ENCODE assay signal across 21 cellular contexts in the genomic region with DNA sequence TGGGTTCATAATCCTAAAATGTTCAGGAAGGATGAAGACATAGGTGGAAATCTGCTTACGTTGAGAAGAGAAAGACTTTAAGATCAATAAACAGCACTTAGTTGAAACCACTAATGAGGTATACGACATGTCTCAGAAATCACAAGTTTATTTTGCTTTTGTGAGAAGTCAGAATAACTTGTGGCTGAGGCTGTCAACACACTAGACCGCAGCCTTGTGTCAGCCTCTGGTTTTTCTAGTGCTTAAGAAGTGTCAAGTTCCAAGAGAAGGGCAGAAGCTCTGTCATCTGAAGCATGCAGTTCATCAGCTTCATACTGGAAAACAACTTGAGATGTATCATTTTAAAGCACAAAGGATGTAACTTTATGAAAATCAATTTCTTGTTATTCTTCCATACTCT.
DNase-seq lines count a peak whose midpoint lies in the region; ATAC-seq, FAIRE-seq and TF ChIP-seq lines count a peak whose summit lies in the region.
"Had no signal": no experiment of that assay in that cellular context is flagged by ENCODE, and none has a peak within 500 bp of the region (broad histone marks: within the 10 kb centered on the region; RNA-seq: fewer than 3 reads in every experiment).

No MANE protein-coding gene starts in this region.

- TF ChIP-seq RAD21 in A549 (conservative IDR thresholded peaks at IDR 0.05 in 1 of 2, IDR thresholded peaks at IDR 0.05 in 1 of 2) = no peak

- H3K79me2 ChIP-seq in astrocyte (ENCODE audit: insufficient read depth, low read length) = no peaks in the 10 kb centered on the region

- TF ChIP-seq POLR2A in A549 (IDR thresholded peaks at IDR 0.05; ENCODE audit: low read length) = no peak

- H4K20me1 ChIP-seq in astrocyte (ENCODE audit: insufficient read depth, low read length) = no peaks in the 10 kb centered on the region

- no peak for TF ChIP-seq EP300 in A549 (IDR thresholded peaks at IDR 0.05)

- peaks cover 3% of the 10 kb centered on the region for H3K36me3 Mint-ChIP-seq in astrocyte (ENCODE audit: low read depth, unreplicated experiment)

- no peaks in the 10 kb centered on the region for H3K4me1 ChIP-seq in A549
- H3K4me1 ChIP-seq in astrocyte (ENCODE audit: insufficient read depth, low read length) = no peaks in the 10 kb centered on the region
- H3K4me1 ChIP-seq: gastroesophageal sphincter had no signal

- H3K9ac ChIP-seq in astrocyte (ENCODE audit: low read length) = no peak overlapping the region

- H3K4me1 Mint-ChIP-seq in astrocyte (ENCODE audit: low read depth, unreplicated experiment) = peaks cover 12% of the 10 kb centered on the region
- H3K4me1 Mint-ChIP-seq: activated CD4-positive, alpha-beta T cell treated with anti-CD3 and anti-CD28 coated beads for 36 hours; activated T-helper 17 cell treated with anti-CD3 and anti-CD28 coated beads, Interleukin-2, amount 50 U/mL, for 72 hours; H9; naive thymus-derived CD4-positive, alpha-beta T cell had no signal

- peaks cover 48% of the 10 kb centered on the region for H3K9me3 ChIP-seq in A549
- peaks cover 13% of the 10 kb centered on the region for H3K9me3 ChIP-seq in astrocyte (ENCODE audit: insufficient read depth, low read depth, low read length)

- no peak for ATAC-seq in A549
- ATAC-seq in HG03108 (IDR thresholded peaks at IDR 0.05; ENCODE audit: unreplicated experiment) = no peak
- ATAC-seq in HG03469 (IDR thresholded peaks at IDR 0.05; ENCODE audit: unreplicated experiment) = no peak
- ATAC-seq: activated CD4-positive, alpha-beta T cell treated with anti-CD3 and anti-CD28 coated beads for 36 hours; activated T-helper 17 cell treated with anti-CD3 and anti-CD28 coated beads, Interleukin-2, amount 50 U/mL, for 72 hours; gastroesophageal sphincter; naive thymus-derived CD4-positive, alpha-beta T cell; right cardiac atrium; Right ventricle myocardium inferior had no signal

- no peak for TF ChIP-seq CTCF in A549 (IDR thresholded peaks at IDR 0.05)
- TF ChIP-seq CTCF in astrocyte (IDR thresholded peaks at IDR 0.05; ENCODE audit: insufficient read depth, low read depth, low read length) = no peak
- no peak for TF ChIP-seq CTCF in foreskin fibroblast (IDR thresholded peaks at IDR 0.05; ENCODE audit: low read depth, low read length)

- POLR2A ChIA-PET in A549 (lab: Yijun Ruan, JAX) = no interaction called here

- FAIRE-seq in A549 (lab: Jason Lieb, UNC) (peak; percentile 43), astrocyte (lab: Jason Lieb, UNC) (peak; percentile 68)
- FAIRE-seq: endothelial cell of umbilical vein, GM12892, kidney had no signal

- CTCF ChIA-PET in A549 (lab: Yijun Ruan, JAX) = no interaction called here

- H3K27me3 Mint-ChIP-seq in astrocyte (ENCODE audit: low read depth, unreplicated experiment) = no peaks in the 10 kb centered on the region
- H3K27me3 Mint-ChIP-seq: activated CD4-positive, alpha-beta T cell treated with anti-CD3 and anti-CD28 coated beads for 36 hours; activated T-helper 17 cell treated with anti-CD3 and anti-CD28 coated beads, Interleukin-2, amount 50 U/mL, for 72 hours; naive thymus-derived CD4-positive, alpha-beta T cell had no signal

- no peak overlapping the region for H2AFZ ChIP-seq in astrocyte (ENCODE audit: low read depth, low read length)

- no peaks in the 10 kb centered on the region for H3K36me3 ChIP-seq in astrocyte (ENCODE audit: insufficient read depth, low read length)
- H3K36me3 ChIP-seq: gastroesophageal sphincter had no signal

- no peak overlapping the region for H3K27ac Mint-ChIP-seq in astrocyte (ENCODE audit: unreplicated experiment)
- H3K27ac Mint-ChIP-seq: activated CD4-positive, alpha-beta T cell treated with anti-CD3 and anti-CD28 coated beads for 36 hours; activated T-helper 17 cell treated with anti-CD3 and anti-CD28 coated beads, Interleukin-2, amount 50 U/mL, for 72 hours; H9; naive thymus-derived CD4-positive, alpha-beta T cell had no signal

- no peaks in the 10 kb centered on the region for H3K27me3 ChIP-seq in astrocyte (ENCODE audit: insufficient read depth, low read length)
- H3K27me3 ChIP-seq: gastroesophageal sphincter had no signal

- peaks cover 26% of the 10 kb centered on the region for H3K9me3 Mint-ChIP-seq in astrocyte (ENCODE audit: unreplicated experiment)

- 95% methylated on average over 3 of the region's 3 CpGs for WGBS in A549 (ENCODE audit: missing lambda C conversion rate)

- no peak overlapping the region for H3K27ac ChIP-seq in A549
- no peak overlapping the region for H3K27ac ChIP-seq in astrocyte (ENCODE audit: low read depth, low read length)
- H3K27ac ChIP-seq: gastroesophageal sphincter had no signal

- no peak overlapping the region for H3K4me3 Mint-ChIP-seq in astrocyte (ENCODE audit: unreplicated experiment)
- H3K4me3 Mint-ChIP-seq: activated CD4-positive, alpha-beta T cell treated with anti-CD3 and anti-CD28 coated beads for 36 hours; activated T-helper 17 cell treated with anti-CD3 and anti-CD28 coated beads, Interleukin-2, amount 50 U/mL, for 72 hours; H9; naive thymus-derived CD4-positive, alpha-beta T cell had no signal

- H3K4me2 ChIP-seq in A549 = no peak overlapping the region
- H3K4me2 ChIP-seq in astrocyte (ENCODE audit: low read length) = no peak overlapping the region

- H3K4me3 ChIP-seq in A549 (no peak overlapping the region), astrocyte (ENCODE audit: insufficient read depth, low read depth, low read length) (no peak overlapping the region), foreskin fibroblast (ENCODE audit: low read depth in 1 of 2, low read length in 2 of 2) (no peak overlapping the region)
- H3K4me3 ChIP-seq: gastroesophageal sphincter had no signal

- DNase-seq in A549 (ENCODE audit: low read depth in 1 of 2, low spot score in 1 of 2) (no peak), GM04503 (ENCODE audit: low read depth) (peak; percentile 70), astrocyte (ENCODE audit: low read depth) (peak; percentile 82), foreskin fibroblast (peak; percentile 35 to 41), COR-L47 (lab: John Stamatoyannopoulos, UW) (no peak)
- no peak for DNase-seq in activated CD8-positive, alpha-beta memory T cell treated with anti-CD3 and anti-CD28 coated beads, Interleukin-2, amount 50 U/mL, for 4 hours
- DNase-seq: activated CD4-positive, alpha-beta T cell treated with anti-CD3 and anti-CD28 coated beads for 36 hours; DMS 273 treated with DMSO at 0.1 percent for 48 hours; H9; kidney; naive thymus-derived CD4-positive, alpha-beta T cell; NCI-H1417 treated with DMSO at 0.1 percent for 48 hours; right cardiac atrium; stimulated activated CD4-positive, alpha-beta T cell treated with anti-CD3 and anti-CD28 coated beads, Interleukin-15, amount 100 ng/mL, for 24 hours had no signal

TF ChIP-seq in A549, 52 proteins besides CTCF, POLR2A, EP300 and RAD21 (continues in another document):
- TF ChIP-seq, protein P1, sequence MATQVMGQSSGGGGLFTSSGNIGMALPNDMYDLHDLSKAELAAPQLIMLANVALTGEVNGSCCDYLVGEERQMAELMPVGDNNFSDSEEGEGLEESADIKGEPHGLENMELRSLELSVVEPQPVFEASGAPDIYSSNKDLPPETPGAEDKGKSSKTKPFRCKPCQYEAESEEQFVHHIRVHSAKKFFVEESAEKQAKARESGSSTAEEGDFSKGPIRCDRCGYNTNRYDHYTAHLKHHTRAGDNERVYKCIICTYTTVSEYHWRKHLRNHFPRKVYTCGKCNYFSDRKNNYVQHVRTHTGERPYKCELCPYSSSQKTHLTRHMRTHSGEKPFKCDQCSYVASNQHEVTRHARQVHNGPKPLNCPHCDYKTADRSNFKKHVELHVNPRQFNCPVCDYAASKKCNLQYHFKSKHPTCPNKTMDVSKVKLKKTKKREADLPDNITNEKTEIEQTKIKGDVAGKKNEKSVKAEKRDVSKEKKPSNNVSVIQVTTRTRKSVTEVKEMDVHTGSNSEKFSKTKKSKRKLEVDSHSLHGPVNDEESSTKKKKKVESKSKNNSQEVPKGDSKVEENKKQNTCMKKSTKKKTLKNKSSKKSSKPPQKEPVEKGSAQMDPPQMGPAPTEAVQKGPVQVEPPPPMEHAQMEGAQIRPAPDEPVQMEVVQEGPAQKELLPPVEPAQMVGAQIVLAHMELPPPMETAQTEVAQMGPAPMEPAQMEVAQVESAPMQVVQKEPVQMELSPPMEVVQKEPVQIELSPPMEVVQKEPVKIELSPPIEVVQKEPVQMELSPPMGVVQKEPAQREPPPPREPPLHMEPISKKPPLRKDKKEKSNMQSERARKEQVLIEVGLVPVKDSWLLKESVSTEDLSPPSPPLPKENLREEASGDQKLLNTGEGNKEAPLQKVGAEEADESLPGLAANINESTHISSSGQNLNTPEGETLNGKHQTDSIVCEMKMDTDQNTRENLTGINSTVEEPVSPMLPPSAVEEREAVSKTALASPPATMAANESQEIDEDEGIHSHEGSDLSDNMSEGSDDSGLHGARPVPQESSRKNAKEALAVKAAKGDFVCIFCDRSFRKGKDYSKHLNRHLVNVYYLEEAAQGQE (IDR thresholded peaks at IDR 0.05) = no peak
- no peak for TF ChIP-seq MAFK (IDR thresholded peaks at IDR 0.05; ENCODE audit: partially characterized antibody)
- no peak for TF ChIP-seq E2F6 (IDR thresholded peaks at IDR 0.05; ENCODE audit: borderline replicate concordance, low read depth)
- no peak for TF ChIP-seq EHMT2 (IDR thresholded peaks at IDR 0.05; ENCODE audit: low read depth)
- no peak for TF ChIP-seq HMGXB4 (CRISPR knock-in tag; IDR thresholded peaks at IDR 0.05; ENCODE audit: borderline replicate concordance)
- TF ChIP-seq JUN (IDR thresholded peaks at IDR 0.05) = no peak
- no peak for TF ChIP-seq MAZ (IDR thresholded peaks at IDR 0.05; ENCODE audit: borderline replicate concordance, low read depth, low read length)

Comparison
In these comparisons a context has a peak if more than half of its experiments do, and no peak if none do; other contexts are left out.
1. DNase-seq: peak in GM04503 (single experiment), astrocyte (single experiment) and foreskin fibroblast (2 of 2); none in A549 (0 of 2), activated CD8-positive, alpha-beta memory T cell treated with anti-CD3 and anti-CD28 coated beads, Interleukin-2, amount 50 U/mL, for 4 hours (single experiment) and COR-L47 (single experiment).